Comparison of ENCODE assay signal across 8 cellular contexts in the genomic region with DNA sequence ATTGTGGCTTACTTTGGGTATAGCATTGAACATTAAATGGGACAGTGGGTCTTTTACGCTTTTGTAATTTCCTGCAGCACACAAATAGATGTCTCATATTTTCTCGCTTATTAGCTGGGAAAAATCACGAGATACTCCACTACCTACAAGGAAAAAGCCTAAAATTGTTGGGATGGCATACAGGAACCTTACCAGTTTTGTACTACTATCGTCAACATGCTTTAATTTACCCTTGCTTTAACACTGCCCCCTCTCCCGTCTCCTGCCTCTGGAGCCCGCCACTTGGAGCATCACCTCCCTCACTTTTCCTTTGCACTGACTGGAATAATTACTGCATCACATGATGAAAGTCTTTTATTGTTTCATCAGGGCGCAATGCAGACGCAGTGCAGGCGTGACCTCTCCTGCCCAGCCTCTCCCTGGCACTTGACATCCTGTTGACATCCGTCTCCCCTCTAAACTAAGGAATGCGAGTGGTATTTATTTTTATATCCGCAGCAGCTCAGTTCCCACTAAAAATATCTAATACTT. TPM values are rescaled to one million over a fixed set of nuclear protein-coding genes. Genes with fewer than 3 reads are reported as not detected.
A peak's percentile ranks its signal among the peaks of the same experiment; 100 is the strongest.
DNase-seq lines count a peak whose midpoint lies in the region; ATAC-seq and TF ChIP-seq lines count a peak whose summit lies in the region.

No MANE protein-coding gene starts in this region.

- peak overlapping the region; percentile 95 to 99 (median 97) for H3K4me3 Mint-ChIP-seq in immature natural killer cell

- TF ChIP-seq RAD21 in SK-N-SH (IDR thresholded peaks at IDR 0.05; ENCODE audit: low read length) = no peak

- CTCF ChIA-PET in SK-N-SH (lab: Yijun Ruan, JAX) = interaction anchor here (0.6 kb wide), 1 partner anchor 257 kb away, joined by 3 read pairs; no protein-coding TSS in a partner anchor

- H3K4me3 ChIP-seq in DOHH2 (ENCODE audit: low read length) = peak overlapping the region; percentile 100
- H3K4me3 ChIP-seq in SK-N-SH (ENCODE audit: low read depth in 2 of 2, low read length in 1 of 2) = peak overlapping the region; percentile 48 to 71
- H3K4me3 ChIP-seq in cardiac fibroblast (replicated peaks in 1 of 2; ENCODE audit: low read depth in 2 of 2, low read length in 2 of 2) = peak overlapping the region; percentile 46 to 60
- H3K4me3 ChIP-seq in skeletal muscle cell (ENCODE audit: low read depth, low read length) = peak overlapping the region; percentile 60

- H3K27me3 ChIP-seq in DOHH2 (ENCODE audit: control insufficient read depth, low read length) = no peaks in the 10 kb centered on the region
- no peaks in the 10 kb centered on the region for H3K27me3 ChIP-seq in SK-N-SH (ENCODE audit: insufficient read depth)

- peaks cover 31 to 41% of the 10 kb centered on the region in 2 donors for H3K4me1 Mint-ChIP-seq in immature natural killer cell

- peak overlapping the region; percentile 97 for H3K9ac ChIP-seq in SK-N-SH

- ATAC-seq in GM18861 (IDR thresholded peaks at IDR 0.05; ENCODE audit: unreplicated experiment) (no peak), GM18511 (IDR thresholded peaks at IDR 0.05; ENCODE audit: unreplicated experiment) (no peak)

- POLR2A ChIA-PET in SK-N-SH (lab: Yijun Ruan, JAX) = interaction anchor here (1.2 kb wide), 1 partner anchor 80 kb away, joined by 3 read pairs; a partner anchor contains a TSS

- no peak for TF ChIP-seq CTCF in DOHH2 (IDR thresholded peaks at IDR 0.05; ENCODE audit: low read depth, low read length, poor library complexity, severe bottlenecking)
- no peak for TF ChIP-seq CTCF in SK-N-SH (IDR thresholded peaks at IDR 0.05)
- no peak for TF ChIP-seq CTCF in cardiac fibroblast (IDR thresholded peaks at IDR 0.05; ENCODE audit: low read depth, low read length)

- H3K9me3 ChIP-seq in DOHH2 (ENCODE audit: control insufficient read depth, insufficient read depth, low read length) (no peaks in the 10 kb centered on the region), SK-N-SH (no peaks in the 10 kb centered on the region)

- H3F3A ChIP-seq in DOHH2 (ENCODE audit: control insufficient read depth, insufficient read depth) (0 out of 2 replicates have a peak, but pooled peaks cover 2% of the 10 kb centered on the region), SK-N-SH (replicated peaks; ENCODE audit: insufficient read depth) (peaks cover 14% of the 10 kb centered on the region)

- H3K27ac Mint-ChIP-seq in immature natural killer cell = peak overlapping the region; percentile 99 to 100 (median 100)

- H3K36me3 Mint-ChIP-seq in immature natural killer cell = peaks cover 0 to 5% (median 0%) of the 10 kb centered on the region in 3 donors

- H3K27me3 Mint-ChIP-seq in immature natural killer cell (ENCODE audit: low read depth in 3 of 3) = peaks cover 0 to 17% (median 6%) of the 10 kb centered on the region in 3 donors

- TF ChIP-seq EP300 in SK-N-SH (IDR thresholded peaks at IDR 0.05; ENCODE audit: borderline replicate concordance in 1 of 2, low read depth in 1 of 2, low read length in 1 of 2) = 0 out of 4 replicates have a peak, but pooled peaks of 1 of the 2 experiments have one; percentile 12

- peak; percentile 7 for DNase-seq in NCI-H1048 (lab: John Stamatoyannopoulos, UW)
- peak; percentile 72 for DNase-seq in SK-N-SH
- peak; percentile 80 to 91 for DNase-seq in cardiac fibroblast (ENCODE audit: low read depth in 2 of 2)
- peak in 1 of 3 donors; percentile 6 for DNase-seq in immature natural killer cell
- DNase-seq in skeletal muscle cell (ENCODE audit: low read depth) = peak; percentile 22

- H3K79me2 ChIP-seq in DOHH2 (ENCODE audit: control insufficient read depth, low read length) (peaks cover 50% of the 10 kb centered on the region), SK-N-SH (ENCODE audit: insufficient read depth) (peaks cover 39% of the 10 kb centered on the region)

- H3K27ac ChIP-seq in DOHH2 (ENCODE audit: low read depth, low read length) (peak overlapping the region; percentile 88), SK-N-SH (ENCODE audit: low read depth in 2 of 2, low read length in 1 of 2) (peak overlapping the region; percentile 94 to 98)

- H3K9me2 ChIP-seq in DOHH2 (replicated peaks; ENCODE audit: control insufficient read depth, low read length) (no peaks in the 10 kb centered on the region), SK-N-SH (no peaks in the 10 kb centered on the region)

- peaks cover 5% of the 10 kb centered on the region; the same call in 1 of the 2 replicates for H4K20me1 ChIP-seq in DOHH2 (ENCODE audit: control insufficient read depth, insufficient read depth, low read depth, low read length)
- peaks cover 24% of the 10 kb centered on the region for H4K20me1 ChIP-seq in SK-N-SH (ENCODE audit: insufficient read depth)

- H3K36me3 ChIP-seq in DOHH2 (ENCODE audit: control insufficient read depth, low read length) (peaks cover 40% of the 10 kb centered on the region), SK-N-SH (replicated peaks in 1 of 2; ENCODE audit: control insufficient read depth in 1 of 2, insufficient read depth in 2 of 2, low read length in 1 of 2) (peaks cover 7 to 20% of the 10 kb centered on the region in 2 experiments)

- peaks cover 18% of the 10 kb centered on the region for H3K4me1 ChIP-seq in DOHH2 (ENCODE audit: control insufficient read depth, low read length)
- peaks cover 5 to 17% of the 10 kb centered on the region in 2 experiments; a peak in 3 of 4 replicates for H3K4me1 ChIP-seq in SK-N-SH (ENCODE audit: control insufficient read depth in 1 of 2, insufficient read depth in 2 of 2, low read depth in 1 of 2, low read length in 1 of 2)

- peak overlapping the region; percentile 75 for H2AFZ ChIP-seq in SK-N-SH (ENCODE audit: low read depth)

- WGBS in SK-N-SH (ENCODE audit: low lambda C conversion rate) = 7% methylated on average over 12 of the region's 12 CpGs

- H3K4me2 ChIP-seq in DOHH2 (ENCODE audit: low read length) (peak overlapping the region; percentile 81), SK-N-SH (peak overlapping the region; percentile 87)

- no peaks in the 10 kb centered on the region for H3K9me3 Mint-ChIP-seq in immature natural killer cell

TF ChIP-seq in SK-N-SH, 30 proteins besides CTCF, POLR2A, EP300 and RAD21 (continues in another document):
- TF ChIP-seq, protein P1, sequence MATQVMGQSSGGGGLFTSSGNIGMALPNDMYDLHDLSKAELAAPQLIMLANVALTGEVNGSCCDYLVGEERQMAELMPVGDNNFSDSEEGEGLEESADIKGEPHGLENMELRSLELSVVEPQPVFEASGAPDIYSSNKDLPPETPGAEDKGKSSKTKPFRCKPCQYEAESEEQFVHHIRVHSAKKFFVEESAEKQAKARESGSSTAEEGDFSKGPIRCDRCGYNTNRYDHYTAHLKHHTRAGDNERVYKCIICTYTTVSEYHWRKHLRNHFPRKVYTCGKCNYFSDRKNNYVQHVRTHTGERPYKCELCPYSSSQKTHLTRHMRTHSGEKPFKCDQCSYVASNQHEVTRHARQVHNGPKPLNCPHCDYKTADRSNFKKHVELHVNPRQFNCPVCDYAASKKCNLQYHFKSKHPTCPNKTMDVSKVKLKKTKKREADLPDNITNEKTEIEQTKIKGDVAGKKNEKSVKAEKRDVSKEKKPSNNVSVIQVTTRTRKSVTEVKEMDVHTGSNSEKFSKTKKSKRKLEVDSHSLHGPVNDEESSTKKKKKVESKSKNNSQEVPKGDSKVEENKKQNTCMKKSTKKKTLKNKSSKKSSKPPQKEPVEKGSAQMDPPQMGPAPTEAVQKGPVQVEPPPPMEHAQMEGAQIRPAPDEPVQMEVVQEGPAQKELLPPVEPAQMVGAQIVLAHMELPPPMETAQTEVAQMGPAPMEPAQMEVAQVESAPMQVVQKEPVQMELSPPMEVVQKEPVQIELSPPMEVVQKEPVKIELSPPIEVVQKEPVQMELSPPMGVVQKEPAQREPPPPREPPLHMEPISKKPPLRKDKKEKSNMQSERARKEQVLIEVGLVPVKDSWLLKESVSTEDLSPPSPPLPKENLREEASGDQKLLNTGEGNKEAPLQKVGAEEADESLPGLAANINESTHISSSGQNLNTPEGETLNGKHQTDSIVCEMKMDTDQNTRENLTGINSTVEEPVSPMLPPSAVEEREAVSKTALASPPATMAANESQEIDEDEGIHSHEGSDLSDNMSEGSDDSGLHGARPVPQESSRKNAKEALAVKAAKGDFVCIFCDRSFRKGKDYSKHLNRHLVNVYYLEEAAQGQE (IDR thresholded peaks at IDR 0.05; ENCODE audit: low read depth, low read length) = peak; percentile 54; the same call in 1 of the 2 replicates
- TF ChIP-seq, protein P2, sequence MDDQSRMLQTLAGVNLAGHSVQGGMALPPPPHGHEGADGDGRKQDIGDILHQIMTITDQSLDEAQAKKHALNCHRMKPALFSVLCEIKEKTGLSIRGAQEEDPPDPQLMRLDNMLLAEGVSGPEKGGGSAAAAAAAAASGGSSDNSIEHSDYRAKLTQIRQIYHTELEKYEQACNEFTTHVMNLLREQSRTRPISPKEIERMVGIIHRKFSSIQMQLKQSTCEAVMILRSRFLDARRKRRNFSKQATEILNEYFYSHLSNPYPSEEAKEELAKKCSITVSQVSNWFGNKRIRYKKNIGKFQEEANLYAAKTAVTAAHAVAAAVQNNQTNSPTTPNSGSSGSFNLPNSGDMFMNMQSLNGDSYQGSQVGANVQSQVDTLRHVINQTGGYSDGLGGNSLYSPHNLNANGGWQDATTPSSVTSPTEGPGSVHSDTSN (IDR thresholded peaks at IDR 0.05) = 0 out of 2 replicates have a peak, but pooled peaks have one; percentile 15
- TF ChIP-seq CHD2 (IDR thresholded peaks at IDR 0.05; ENCODE audit: low read length, partially characterized antibody) (peak; percentile 64), MXI1 (IDR thresholded peaks at IDR 0.05; ENCODE audit: low read depth, low read length) (peak; percentile 92; the same call in 1 of the 2 replicates), POLR2AphosphoS5 (IDR thresholded peaks at IDR 0.05; ENCODE audit: low read depth, low read length) (peak; percentile 93), RCOR1 (IDR thresholded peaks at IDR 0.05; ENCODE audit: low read length) (peak; percentile 45), FOSL2 (IDR thresholded peaks at IDR 0.05; ENCODE audit: borderline replicate concordance, low read depth) (no peak)
- TF ChIP-seq, protein P3, sequence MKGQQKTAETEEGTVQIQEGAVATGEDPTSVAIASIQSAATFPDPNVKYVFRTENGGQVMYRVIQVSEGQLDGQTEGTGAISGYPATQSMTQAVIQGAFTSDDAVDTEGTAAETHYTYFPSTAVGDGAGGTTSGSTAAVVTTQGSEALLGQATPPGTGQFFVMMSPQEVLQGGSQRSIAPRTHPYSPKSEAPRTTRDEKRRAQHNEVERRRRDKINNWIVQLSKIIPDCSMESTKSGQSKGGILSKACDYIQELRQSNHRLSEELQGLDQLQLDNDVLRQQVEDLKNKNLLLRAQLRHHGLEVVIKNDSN (IDR thresholded peaks at IDR 0.05; ENCODE audit: borderline replicate concordance, low read depth) = peak; percentile 73; the same call in 1 of the 2 replicates

RNA-seq across cellular contexts. Expression of a gene that starts 1.0 kb away (rescaled TPM):
- 53.9 and 83.3 TPM in 2 replicates for polyA plus RNA-seq in SK-N-SH (2012; rRNA removed)
- 32.2 and 32.5 TPM in 2 replicates for polyA plus RNA-seq in SK-N-SH (2012; cell fraction: cytosol; rRNA removed)
- 226 and 301 TPM in 2 replicates for polyA plus RNA-seq in SK-N-SH (2012; cell fraction: nucleus; rRNA removed)
- polyA plus RNA-seq in immature natural killer cell = 10 to 100 TPM; 12.6 to 35.9 (median 23.6) TPM

RNA-seq across cellular contexts. Expression of a gene that starts 53.0 kb away (rescaled TPM):
- polyA plus RNA-seq in SK-N-SH (2012; rRNA removed) (5.5 and 6.7 TPM in 2 replicates), immature natural killer cell (1 to 10 TPM; 1.1 to 4.3 (median 1.9) TPM)
- 2.2 and 2.3 TPM in 2 replicates for polyA plus RNA-seq in SK-N-SH (2012; cell fraction: cytosol; rRNA removed)
- 36.6 and 41.6 TPM in 2 replicates for polyA plus RNA-seq in SK-N-SH (2012; cell fraction: nucleus; rRNA removed)
